Comparison of ENCODE assay signal across 1 cellular context in the genomic region with DNA sequence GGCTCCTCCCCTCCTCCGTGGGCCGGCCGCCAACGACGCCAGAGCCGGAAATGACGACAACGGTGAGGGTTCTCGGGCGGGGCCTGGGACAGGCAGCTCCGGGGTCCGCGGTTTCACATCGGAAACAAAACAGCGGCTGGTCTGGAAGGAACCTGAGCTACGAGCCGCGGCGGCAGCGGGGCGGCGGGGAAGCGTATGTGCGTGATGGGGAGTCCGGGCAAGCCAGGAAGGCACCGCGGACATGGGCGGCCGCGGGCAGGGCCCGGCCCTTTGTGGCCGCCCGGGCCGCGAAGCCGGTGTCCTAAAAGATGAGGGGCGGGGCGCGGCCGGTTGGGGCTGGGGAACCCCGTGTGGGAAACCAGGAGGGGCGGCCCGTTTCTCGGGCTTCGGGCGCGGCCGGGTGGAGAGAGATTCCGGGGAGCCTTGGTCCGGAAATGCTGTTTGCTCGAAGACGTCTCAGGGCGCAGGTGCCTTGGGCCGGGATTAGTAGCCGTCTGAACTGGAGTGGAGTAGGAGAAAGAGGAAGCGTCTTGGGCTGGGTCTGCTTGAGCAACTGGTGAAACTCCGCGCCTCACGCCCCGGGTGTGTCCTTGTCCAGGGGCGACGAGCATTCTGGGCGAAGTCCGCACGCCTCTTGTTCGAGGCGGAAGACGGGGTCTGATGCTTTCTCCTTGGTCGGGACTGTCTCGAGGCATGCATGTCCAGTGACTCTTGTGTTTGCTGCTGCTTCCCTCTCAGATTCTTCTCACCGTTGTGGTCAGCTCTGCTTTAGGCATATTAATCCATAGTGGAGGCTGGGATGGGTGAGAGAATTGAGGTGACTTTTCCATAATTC.
TF ChIP-seq lines count a peak whose summit lies in the region.

A gene (plus strand): TSS at position 121 of the 835 bp plus-strand sequence. CDS start 11,513 bp downstream, outside the sequence.

TF ChIP-seq in H1, 55 proteins besides CTCF, POLR2A, EP300 and RAD21:
- TF ChIP-seq, protein P1, sequence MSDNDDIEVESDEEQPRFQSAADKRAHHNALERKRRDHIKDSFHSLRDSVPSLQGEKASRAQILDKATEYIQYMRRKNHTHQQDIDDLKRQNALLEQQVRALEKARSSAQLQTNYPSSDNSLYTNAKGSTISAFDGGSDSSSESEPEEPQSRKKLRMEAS (IDR thresholded peaks at IDR 0.05): 0 out of 2 replicates have a peak, but pooled peaks have one; percentile 5
- peak; percentile 56 for TF ChIP-seq SAP30 (IDR thresholded peaks at IDR 0.05; ENCODE audit: insufficient read depth, insufficient replicate concordance, low read length)
- TF ChIP-seq CREB1 (IDR thresholded peaks at IDR 0.05): peak; percentile 92
- TF ChIP-seq SIN3A (conservative IDR thresholded peaks at IDR 0.05 in 1 of 2, IDR thresholded peaks at IDR 0.05 in 1 of 2; ENCODE audit: low read depth in 1 of 2, low read length in 2 of 2): peak; percentile 52 to 64; a peak in 1 of 4 replicates
- peak; percentile 59; the same call in 1 of the 2 replicates for TF ChIP-seq GABPA (IDR thresholded peaks at IDR 0.05; ENCODE audit: borderline replicate concordance, insufficient read depth, low read length)
- no peak for TF ChIP-seq RXRA (IDR thresholded peaks at IDR 0.05; ENCODE audit: insufficient read depth, low read depth, low read length)
- peak; percentile 95 for TF ChIP-seq PHF8 (conservative IDR thresholded peaks at IDR 0.05; ENCODE audit: low read depth, low read length)
- peak; percentile 86 for TF ChIP-seq ASH2L (IDR thresholded peaks at IDR 0.05; ENCODE audit: low read length)
- TF ChIP-seq TAF1 (IDR thresholded peaks at IDR 0.05; ENCODE audit: low read depth, low read length): peak; percentile 90
- TF ChIP-seq TAF7 (optimal IDR thresholded peaks at IDR 0.05; ENCODE audit: borderline replicate concordance, low read depth, low read length): peak; percentile 86
- TF ChIP-seq TBP (IDR thresholded peaks at IDR 0.05; ENCODE audit: low read depth, low read length): peak; percentile 88
- no peak for TF ChIP-seq KDM4A (IDR thresholded peaks at IDR 0.05; ENCODE audit: low read depth, low read length, severe bottlenecking)
- no peak for TF ChIP-seq CBX8 (IDR thresholded peaks at IDR 0.05; ENCODE audit: borderline replicate concordance, low read depth, low read length)
- peak; percentile 90 for TF ChIP-seq POLR2AphosphoS5 (IDR thresholded peaks at IDR 0.05; ENCODE audit: low read depth, low read length)
- TF ChIP-seq, protein P2, sequence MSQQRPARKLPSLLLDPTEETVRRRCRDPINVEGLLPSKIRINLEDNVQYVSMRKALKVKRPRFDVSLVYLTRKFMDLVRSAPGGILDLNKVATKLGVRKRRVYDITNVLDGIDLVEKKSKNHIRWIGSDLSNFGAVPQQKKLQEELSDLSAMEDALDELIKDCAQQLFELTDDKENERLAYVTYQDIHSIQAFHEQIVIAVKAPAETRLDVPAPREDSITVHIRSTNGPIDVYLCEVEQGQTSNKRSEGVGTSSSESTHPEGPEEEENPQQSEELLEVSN (IDR thresholded peaks at IDR 0.05): peak; percentile 27; the same call in 1 of the 2 replicates
